Comparison of ENCODE assay signal across 8 cellular contexts in genomic region chr2:27807476-27807875, GRCh38. TPM values are rescaled to one million over a fixed set of nuclear protein-coding genes. Genes with fewer than 3 reads are reported as not detected.
DNase-seq lines count a peak whose midpoint lies in the region; ATAC-seq and TF ChIP-seq lines count a peak whose summit lies in the region.

No MANE protein-coding gene starts in this region.

- CTCF ChIA-PET in AG04450 (lab: Charles Lee): no interaction called here

- H3K27ac ChIP-seq in AG04450 (ENCODE audit: low read depth, low read length) (no peak overlapping the region), RWPE2 (ENCODE audit: poor library complexity, severe bottlenecking) (no peak overlapping the region), foreskin keratinocyte (no peak overlapping the region)

- H3K4me3 Mint-ChIP-seq in stimulated activated memory B cell treated with anti-CD40 and anti-IgM and Interleukin-4, amounts not matched to agents 10 μg/mL and 1 μg/mL and 100 μg/mL, for 72 hours: no peak overlapping the region

- H3K27me3 ChIP-seq in AG04450 (ENCODE audit: control insufficient read depth, insufficient read depth, low read length) (no peaks in the 10 kb centered on the region), RWPE2 (ENCODE audit: insufficient read depth, poor library complexity, severe bottlenecking) (no peaks in the 10 kb centered on the region), foreskin keratinocyte (no peaks in the 10 kb centered on the region)

- no peaks in the 10 kb centered on the region for H3K27me3 Mint-ChIP-seq in stimulated activated memory B cell treated with anti-CD40 and anti-IgM and Interleukin-4, amounts not matched to agents 10 μg/mL and 1 μg/mL and 100 μg/mL, for 72 hours

- POLR2A ChIA-PET in AG04450 (lab: Yijun Ruan, JAX): no interaction called here

- H3K9me3 ChIP-seq in AG04450 (ENCODE audit: control insufficient read depth, insufficient read depth, low read length) (no peaks in the 10 kb centered on the region), RWPE2 (ENCODE audit: severe bottlenecking) (no peaks in the 10 kb centered on the region)

- DNase-seq in AG04450 (ENCODE audit: low read depth, low spot score) (no peak), GM03348 (ENCODE audit: low spot score) (peak; percentile 27), RWPE2 (ENCODE audit: low spot score) (no peak), foreskin keratinocyte (peak in 1 of 2 donors; percentile 34)
- no peak for DNase-seq in activated CD4-positive, CD25-positive, alpha-beta regulatory T cell treated with anti-CD3 and anti-CD28 coated beads, Interleukin-2, amount 50 U/mL, for 72 hours

- no peaks in the 10 kb centered on the region for H3K36me3 Mint-ChIP-seq in stimulated activated memory B cell treated with anti-CD40 and anti-IgM and Interleukin-4, amounts not matched to agents 10 μg/mL and 1 μg/mL and 100 μg/mL, for 72 hours

- peak; percentile 42; the same call in 1 of the 3 replicates for ATAC-seq in RWPE2 (ENCODE audit: low read depth)
- no peak for ATAC-seq in foreskin keratinocyte
- no peak for ATAC-seq in stimulated activated memory B cell treated with anti-CD40 and anti-IgM and Interleukin-4, amounts not matched to agents 10 μg/mL and 1 μg/mL and 100 μg/mL, for 72 hours
- no peak for ATAC-seq in HG02642 (IDR thresholded peaks at IDR 0.05; ENCODE audit: poor library complexity, unreplicated experiment)
- ATAC-seq in HG03521 (IDR thresholded peaks at IDR 0.05; ENCODE audit: unreplicated experiment): no peak

- H3K36me3 ChIP-seq in RWPE2 (ENCODE audit: low read depth): no peaks in the 10 kb centered on the region

- H3K4me3 ChIP-seq in AG04450 (ENCODE audit: low read depth, low read length) (no peak overlapping the region), RWPE2 (ENCODE audit: severe bottlenecking) (no peak overlapping the region)

- no peaks in the 10 kb centered on the region for H3K4me1 Mint-ChIP-seq in stimulated activated memory B cell treated with anti-CD40 and anti-IgM and Interleukin-4, amounts not matched to agents 10 μg/mL and 1 μg/mL and 100 μg/mL, for 72 hours

- peak overlapping the region; percentile 13 for H3K27ac Mint-ChIP-seq in stimulated activated memory B cell treated with anti-CD40 and anti-IgM and Interleukin-4, amounts not matched to agents 10 μg/mL and 1 μg/mL and 100 μg/mL, for 72 hours

- no peaks in the 10 kb centered on the region for H3K9me3 Mint-ChIP-seq in stimulated activated memory B cell treated with anti-CD40 and anti-IgM and Interleukin-4, amounts not matched to agents 10 μg/mL and 1 μg/mL and 100 μg/mL, for 72 hours

- peak; percentile 61 for TF ChIP-seq CTCF in AG04450 (IDR thresholded peaks at IDR 0.05; ENCODE audit: low read depth, low read length)
- peak; percentile 63 for TF ChIP-seq CTCF in RWPE2 (IDR thresholded peaks at IDR 0.05; ENCODE audit: poor library complexity, severe bottlenecking)
- TF ChIP-seq CTCF in foreskin keratinocyte (conservative IDR thresholded peaks at IDR 0.05): peak; percentile 71

- H3K4me1 ChIP-seq in RWPE2 (ENCODE audit: insufficient read depth, poor library complexity, severe bottlenecking) (peaks cover 7% of the 10 kb centered on the region), foreskin keratinocyte (peaks cover 12% of the 10 kb centered on the region)

RNA-seq across cellular contexts. Expression of gene MRPL33, which starts 36.0 kb away (rescaled TPM):
- polyA plus RNA-seq in AG04450 (2011; rRNA removed) (97.7 and 137 TPM in 2 replicates), foreskin keratinocyte (169 and 190 TPM in 2 replicates)
- polyA minus RNA-seq in AG04450 (2011; rRNA and poly(A)+ RNA removed): 13.0 and 20.2 TPM in 2 replicates
- total RNA-seq in foreskin keratinocyte: 90.5 and 111 TPM in 2 replicates
